Comparison of ENCODE assay signal across 13 cellular contexts in genomic region chr15:63221346-63221745, GRCh38. TPM values are rescaled to one million over a fixed set of nuclear protein-coding genes. Genes with fewer than 3 reads are reported as not detected.
DNase-seq lines count a peak whose midpoint lies in the region; ATAC-seq and TF ChIP-seq lines count a peak whose summit lies in the region.
"Had no signal": no experiment of that assay in that cellular context is flagged by ENCODE, and none has a peak within 500 bp of the region (broad histone marks: within the 10 kb centered on the region; RNA-seq: fewer than 3 reads in every experiment).

No MANE protein-coding gene starts in this region.

- no peak for TF ChIP-seq POLR2A in upper lobe of left lung (IDR thresholded peaks at IDR 0.05)

- no peaks in the 10 kb centered on the region for H3K9me3 Mint-ChIP-seq in activated T-cell treated with anti-CD3 and anti-CD28 coated beads, Interleukin-2, amount 50 U/mL, for 24 hours
- H3K9me3 Mint-ChIP-seq in activated T-cell treated with anti-CD3 and anti-CD28 coated beads, Interleukin-2, amount 50 U/mL, for 4 hours, result no peaks in the 10 kb centered on the region
- H3K9me3 Mint-ChIP-seq in memory B cell, result no peaks in the 10 kb centered on the region

- ATAC-seq in activated T-cell treated with anti-CD3 and anti-CD28 coated beads, Interleukin-2, amount 50 U/mL, for 4 hours, result no peak
- ATAC-seq in memory B cell (ENCODE audit: low read depth) (no peak), upper lobe of left lung (ENCODE audit: low FRiP score in 2 of 2) (peak; percentile 50 to 65), HG02852 (IDR thresholded peaks at IDR 0.05; ENCODE audit: unreplicated experiment) (no peak), GM21447 (IDR thresholded peaks at IDR 0.05; ENCODE audit: unreplicated experiment) (no peak), HG02588 (IDR thresholded peaks at IDR 0.05; ENCODE audit: unreplicated experiment) (no peak)

- H3K27me3 Mint-ChIP-seq in activated T-cell treated with anti-CD3 and anti-CD28 coated beads, Interleukin-2, amount 50 U/mL, for 24 hours, result no peaks in the 10 kb centered on the region
- no peaks in the 10 kb centered on the region for H3K27me3 Mint-ChIP-seq in activated T-cell treated with anti-CD3 and anti-CD28 coated beads, Interleukin-2, amount 50 U/mL, for 4 hours (ENCODE audit: low read depth)
- H3K27me3 Mint-ChIP-seq in memory B cell, result no peaks in the 10 kb centered on the region

- H3K27ac ChIP-seq in upper lobe of left lung, result peak overlapping the region in 3 of 4 donors; percentile 3 to 71 (median 64)
- H3K27ac ChIP-seq: 22Rv1 had no signal

- no peaks in the 10 kb centered on the region for H3K27me3 ChIP-seq in upper lobe of left lung
- H3K27me3 ChIP-seq: stomach had no signal

- TF ChIP-seq CTCF in epithelial cell of esophagus (IDR thresholded peaks at IDR 0.05; ENCODE audit: insufficient read depth, low read depth, low read length, missing control alignments) (no peak), upper lobe of left lung (IDR thresholded peaks at IDR 0.05) (no peak)

- no peak for DNase-seq in activated T-cell treated with anti-CD3 and anti-CD28 coated beads, Interleukin-2, amount 50 U/mL, for 24 hours
- no peak for DNase-seq in activated T-cell treated with anti-CD3 and anti-CD28 coated beads, Interleukin-2, amount 50 U/mL, for 4 hours
- DNase-seq in epithelial cell of esophagus (ENCODE audit: low read depth) (peak; percentile 56), memory B cell (ENCODE audit: low spot score in 2 of 2) (no peak), upper lobe of left lung (peak in 1 of 2 donors; percentile 65)
- DNase-seq: anterior cingulate cortex; DMS153; stimulated activated CD4-positive, alpha-beta T cell treated with anti-CD3 and anti-CD28 coated beads, Interleukin-4, amount 100 ng/mL, for 1 hour; stomach had no signal

- 26 to 33% methylated on average over 3 of the region's 3 CpGs for WGBS in upper lobe of left lung, 2 donors

- peaks cover 24 to 47% (median 37%) of the 10 kb centered on the region in 4 donors for H3K4me1 ChIP-seq in upper lobe of left lung

- H3K9me3 ChIP-seq in upper lobe of left lung, result no peaks in the 10 kb centered on the region
- H3K9me3 ChIP-seq: stomach had no signal

- peaks cover 90% of the 10 kb centered on the region for H3K36me3 Mint-ChIP-seq in activated T-cell treated with anti-CD3 and anti-CD28 coated beads, Interleukin-2, amount 50 U/mL, for 24 hours (ENCODE audit: low read depth)
- H3K36me3 Mint-ChIP-seq in activated T-cell treated with anti-CD3 and anti-CD28 coated beads, Interleukin-2, amount 50 U/mL, for 4 hours (ENCODE audit: insufficient read depth), result peaks cover 37% of the 10 kb centered on the region
- H3K36me3 Mint-ChIP-seq in memory B cell, result peaks cover 13% of the 10 kb centered on the region

- TF ChIP-seq EP300 in upper lobe of left lung (IDR thresholded peaks at IDR 0.05), result no peak

- peaks cover 0 to 9% (median 0%) of the 10 kb centered on the region in 4 donors for H3K36me3 ChIP-seq in upper lobe of left lung

- peak overlapping the region; percentile 4 for H3K27ac Mint-ChIP-seq in activated T-cell treated with anti-CD3 and anti-CD28 coated beads, Interleukin-2, amount 50 U/mL, for 24 hours
- peak overlapping the region; percentile 39 for H3K27ac Mint-ChIP-seq in memory B cell

- H3K4me3 Mint-ChIP-seq in activated T-cell treated with anti-CD3 and anti-CD28 coated beads, Interleukin-2, amount 50 U/mL, for 24 hours, result no peak overlapping the region
- no peak overlapping the region for H3K4me3 Mint-ChIP-seq in activated T-cell treated with anti-CD3 and anti-CD28 coated beads, Interleukin-2, amount 50 U/mL, for 4 hours
- H3K4me3 Mint-ChIP-seq in memory B cell, result no peak overlapping the region

- peaks cover 79% of the 10 kb centered on the region for H3K4me1 Mint-ChIP-seq in activated T-cell treated with anti-CD3 and anti-CD28 coated beads, Interleukin-2, amount 50 U/mL, for 24 hours (ENCODE audit: low read depth)
- H3K4me1 Mint-ChIP-seq in activated T-cell treated with anti-CD3 and anti-CD28 coated beads, Interleukin-2, amount 50 U/mL, for 4 hours (ENCODE audit: low read depth), result peaks cover 70% of the 10 kb centered on the region
- H3K4me1 Mint-ChIP-seq in memory B cell, result peaks cover 15% of the 10 kb centered on the region

- H3K4me3 ChIP-seq in epithelial cell of esophagus (ENCODE audit: low read length) (no peak overlapping the region), upper lobe of left lung (no peak overlapping the region)
- H3K4me3 ChIP-seq: stomach had no signal

RNA-seq across cellular contexts. Expression of gene RAB8B, which starts 31.9 kb away (rescaled TPM):
- 100 to 1,000 TPM; 127 to 166 (median 152) TPM for total RNA-seq in activated T-cell treated with anti-CD3 and anti-CD28 coated beads, Interleukin-2, amount 50 U/mL, for 4 hours
- 10 to 100 TPM; 10.2 to 54.8 (median 39.2) TPM for total RNA-seq in upper lobe of left lung

RNA-seq across cellular contexts. Expression of gene APH1B, which starts 56.1 kb away (rescaled TPM):
- 1 to 10 TPM; 1.9 to 4.2 (median 3.7) TPM for total RNA-seq in activated T-cell treated with anti-CD3 and anti-CD28 coated beads, Interleukin-2, amount 50 U/mL, for 4 hours
- total RNA-seq in upper lobe of left lung, result 10 to 100 TPM in 4 of 6 donors, 1 to 10 TPM in 2; 4.9 to 28.9 (median 12.4) TPM

Comparison
In these comparisons a context has a peak if more than half of its experiments do, and no peak if none do; other contexts are left out.
1. ATAC-seq: peak in upper lobe of left lung (2 of 2); none in activated T-cell treated with anti-CD3 and anti-CD28 coated beads, Interleukin-2, amount 50 U/mL, for 4 hours (0 of 2), memory B cell (single experiment), HG02852 (single experiment), GM21447 (single experiment) and HG02588 (single experiment).